In the genomic region with DNA sequence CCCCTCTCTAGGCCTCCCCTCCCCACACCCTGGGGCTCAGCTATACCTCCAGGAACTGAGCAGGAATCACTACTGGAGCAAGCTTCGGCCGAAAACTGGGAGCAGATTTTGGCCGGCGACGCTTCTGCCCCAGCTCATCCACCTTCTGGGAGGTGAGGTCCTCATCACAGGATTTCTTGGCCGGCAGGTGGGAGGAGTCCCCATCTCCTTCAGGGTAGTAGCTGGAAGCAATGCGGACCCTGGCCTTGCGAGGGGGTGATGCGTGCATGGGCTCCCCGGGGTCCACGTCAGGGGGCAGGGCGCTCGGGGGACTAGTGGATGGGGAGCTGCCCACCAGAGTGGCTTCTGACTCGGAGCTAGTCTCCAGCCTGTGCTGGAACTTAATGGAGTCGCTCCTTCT, we compare ENCODE assay signal across 1 cellular context.
TF ChIP-seq lines count a peak whose summit lies in the region.

No MANE protein-coding gene starts in this region.

TF ChIP-seq in H1, 55 proteins besides CTCF, POLR2A, EP300 and RAD21:
- TF ChIP-seq RFX5 (IDR thresholded peaks at IDR 0.05; ENCODE audit: borderline replicate concordance, low read depth, low read length), result no peak
- no peak for TF ChIP-seq CHD2 (IDR thresholded peaks at IDR 0.05; ENCODE audit: low read length)
- no peak for TF ChIP-seq KDM4A (IDR thresholded peaks at IDR 0.05; ENCODE audit: low read depth, low read length, severe bottlenecking)
- TF ChIP-seq YY1 (IDR thresholded peaks at IDR 0.05; ENCODE audit: low read depth, low read length), result no peak
- TF ChIP-seq, protein P1, sequence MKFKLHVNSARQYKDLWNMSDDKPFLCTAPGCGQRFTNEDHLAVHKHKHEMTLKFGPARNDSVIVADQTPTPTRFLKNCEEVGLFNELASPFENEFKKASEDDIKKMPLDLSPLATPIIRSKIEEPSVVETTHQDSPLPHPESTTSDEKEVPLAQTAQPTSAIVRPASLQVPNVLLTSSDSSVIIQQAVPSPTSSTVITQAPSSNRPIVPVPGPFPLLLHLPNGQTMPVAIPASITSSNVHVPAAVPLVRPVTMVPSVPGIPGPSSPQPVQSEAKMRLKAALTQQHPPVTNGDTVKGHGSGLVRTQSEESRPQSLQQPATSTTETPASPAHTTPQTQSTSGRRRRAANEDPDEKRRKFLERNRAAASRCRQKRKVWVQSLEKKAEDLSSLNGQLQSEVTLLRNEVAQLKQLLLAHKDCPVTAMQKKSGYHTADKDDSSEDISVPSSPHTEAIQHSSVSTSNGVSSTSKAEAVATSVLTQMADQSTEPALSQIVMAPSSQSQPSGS (IDR thresholded peaks at IDR 0.05; ENCODE audit: low read length), result no peak
- no peak for TF ChIP-seq CREB1 (IDR thresholded peaks at IDR 0.05)
- TF ChIP-seq SIX5 (IDR thresholded peaks at IDR 0.05; ENCODE audit: low read depth, low read length), result no peak
- no peak for TF ChIP-seq SP1 (IDR thresholded peaks at IDR 0.05; ENCODE audit: low read depth, low read length)
- TF ChIP-seq EZH2 (IDR thresholded peaks at IDR 0.05; ENCODE audit: low read depth, low read length, severe bottlenecking), result no peak
- TF ChIP-seq RXRA (IDR thresholded peaks at IDR 0.05; ENCODE audit: insufficient read depth, low read depth, low read length), result no peak
- TF ChIP-seq, protein P2, sequence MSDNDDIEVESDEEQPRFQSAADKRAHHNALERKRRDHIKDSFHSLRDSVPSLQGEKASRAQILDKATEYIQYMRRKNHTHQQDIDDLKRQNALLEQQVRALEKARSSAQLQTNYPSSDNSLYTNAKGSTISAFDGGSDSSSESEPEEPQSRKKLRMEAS (IDR thresholded peaks at IDR 0.05), result no peak
- no peak for TF ChIP-seq KDM5A (IDR thresholded peaks at IDR 0.05; ENCODE audit: low read length)
- no peak for TF ChIP-seq SIN3A (conservative IDR thresholded peaks at IDR 0.05 in 1 of 2, IDR thresholded peaks at IDR 0.05 in 1 of 2; ENCODE audit: low read depth in 1 of 2, low read length in 2 of 2)
TF ChIP-seq in H1: peak in this region for 0.
